ENCODE assay signal across 1 cellular context in genomic region chr9:136545966-136546696, GRCh38.
TF ChIP-seq lines count a peak whose summit lies in the region.

NOTCH1 (minus strand) TSS chr9:136546048; CDS start chr9:136545786, 262 bp downstream.

TF ChIP-seq in K562, 482 proteins besides CTCF, POLR2A, EP300 and RAD21 (continued from another document):
- TF ChIP-seq, protein P1, sequence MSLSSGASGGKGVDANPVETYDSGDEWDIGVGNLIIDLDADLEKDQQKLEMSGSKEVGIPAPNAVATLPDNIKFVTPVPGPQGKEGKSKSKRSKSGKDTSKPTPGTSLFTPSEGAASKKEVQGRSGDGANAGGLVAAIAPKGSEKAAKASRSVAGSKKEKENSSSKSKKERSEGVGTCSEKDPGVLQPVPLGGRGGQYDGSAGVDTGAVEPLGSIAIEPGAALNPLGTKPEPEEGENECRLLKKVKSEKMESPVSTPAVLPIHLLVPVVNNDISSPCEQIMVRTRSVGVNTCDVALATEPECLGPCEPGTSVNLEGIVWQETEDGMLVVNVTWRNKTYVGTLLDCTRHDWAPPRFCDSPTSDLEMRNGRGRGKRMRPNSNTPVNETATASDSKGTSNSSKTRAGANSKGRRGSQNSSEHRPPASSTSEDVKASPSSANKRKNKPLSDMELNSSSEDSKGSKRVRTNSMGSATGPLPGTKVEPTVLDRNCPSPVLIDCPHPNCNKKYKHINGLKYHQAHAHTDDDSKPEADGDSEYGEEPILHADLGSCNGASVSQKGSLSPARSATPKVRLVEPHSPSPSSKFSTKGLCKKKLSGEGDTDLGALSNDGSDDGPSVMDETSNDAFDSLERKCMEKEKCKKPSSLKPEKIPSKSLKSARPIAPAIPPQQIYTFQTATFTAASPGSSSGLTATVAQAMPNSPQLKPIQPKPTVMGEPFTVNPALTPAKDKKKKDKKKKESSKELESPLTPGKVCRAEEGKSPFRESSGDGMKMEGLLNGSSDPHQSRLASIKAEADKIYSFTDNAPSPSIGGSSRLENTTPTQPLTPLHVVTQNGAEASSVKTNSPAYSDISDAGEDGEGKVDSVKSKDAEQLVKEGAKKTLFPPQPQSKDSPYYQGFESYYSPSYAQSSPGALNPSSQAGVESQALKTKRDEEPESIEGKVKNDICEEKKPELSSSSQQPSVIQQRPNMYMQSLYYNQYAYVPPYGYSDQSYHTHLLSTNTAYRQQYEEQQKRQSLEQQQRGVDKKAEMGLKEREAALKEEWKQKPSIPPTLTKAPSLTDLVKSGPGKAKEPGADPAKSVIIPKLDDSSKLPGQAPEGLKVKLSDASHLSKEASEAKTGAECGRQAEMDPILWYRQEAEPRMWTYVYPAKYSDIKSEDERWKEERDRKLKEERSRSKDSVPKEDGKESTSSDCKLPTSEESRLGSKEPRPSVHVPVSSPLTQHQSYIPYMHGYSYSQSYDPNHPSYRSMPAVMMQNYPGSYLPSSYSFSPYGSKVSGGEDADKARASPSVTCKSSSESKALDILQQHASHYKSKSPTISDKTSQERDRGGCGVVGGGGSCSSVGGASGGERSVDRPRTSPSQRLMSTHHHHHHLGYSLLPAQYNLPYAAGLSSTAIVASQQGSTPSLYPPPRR (CRISPR knock-in tag; IDR thresholded peaks at IDR 0.05; ENCODE audit: borderline replicate concordance) = no peak
- TF ChIP-seq ZNF75A (CRISPR knock-in tag; IDR thresholded peaks at IDR 0.05) (no peak), RNF2 (IDR thresholded peaks at IDR 0.05) (no peak), PHF8 (IDR thresholded peaks at IDR 0.05; ENCODE audit: borderline replicate concordance, low read length) (peak; percentile 53; the same call in 1 of the 2 replicates), ETV1 (tag; conservative IDR thresholded peaks at IDR 0.05; ENCODE audit: low read depth) (peak; percentile 25; the same call in 1 of the 2 replicates), SIN3A (IDR thresholded peaks at IDR 0.05; ENCODE audit: borderline replicate concordance in 2 of 2, control insufficient read depth in 1 of 2, low read depth in 2 of 2, low read length in 2 of 2) (peak in 1 of 2 experiments; percentile 15; a peak in 1 of 4 replicates), ZNF133 (CRISPR knock-in tag; IDR thresholded peaks at IDR 0.05) (no peak), ZBTB9 (CRISPR knock-in tag; IDR thresholded peaks at IDR 0.05) (peak; percentile 70; the same call in 1 of the 2 replicates), ZKSCAN8 (CRISPR knock-in tag; IDR thresholded peaks at IDR 0.05) (no peak), CHD2 (IDR thresholded peaks at IDR 0.05; ENCODE audit: low read depth, low read length) (peak; percentile 57; the same call in 1 of the 2 replicates), ESRRA (IDR thresholded peaks at IDR 0.05; ENCODE audit: borderline replicate concordance, low read depth) (0 out of 2 replicates have a peak, but pooled peaks have one; percentile 21), ARNT (IDR thresholded peaks at IDR 0.05) (no peak), ZNF395 (CRISPR knock-in tag; IDR thresholded peaks at IDR 0.05) (0 out of 2 replicates have a peak, but pooled peaks have one; percentile 54), ZNF316 (IDR thresholded peaks at IDR 0.05) (no peak), CTBP1 (IDR thresholded peaks at IDR 0.05; ENCODE audit: borderline replicate concordance) (peak; percentile 80), DDX20 (tag; IDR thresholded peaks at IDR 0.05; ENCODE audit: low read depth) (no peak), ZNF311 (CRISPR knock-in tag; IDR thresholded peaks at IDR 0.05) (no peak), GATAD2A (IDR thresholded peaks at IDR 0.05) (0 out of 2 replicates have a peak, but pooled peaks have one; percentile 60), ZNF766 (CRISPR knock-in tag; conservative IDR thresholded peaks at IDR 0.05) (peak; percentile 59; the same call in 1 of the 2 replicates), CBFA2T3 (IDR thresholded peaks at IDR 0.05) (peak; percentile 3; the same call in 1 of the 2 replicates), E2F4 (CRISPR knock-in tag; IDR thresholded peaks at IDR 0.05; ENCODE audit: low read depth) (no peak), MAX (CRISPR knock-in tag; IDR thresholded peaks at IDR 0.05) (no peak), CREM (IDR thresholded peaks at IDR 0.05; ENCODE audit: low read depth) (peak; percentile 62), ZNF518B (CRISPR knock-in tag; IDR thresholded peaks at IDR 0.05) (no peak), BRD4 (IDR thresholded peaks at IDR 0.05) (peak; percentile 32; the same call in 1 of the 2 replicates), BRF2 (IDR thresholded peaks at IDR 0.05; ENCODE audit: borderline replicate concordance, insufficient read depth, insufficient read length) (no peak), TAF1 (IDR thresholded peaks at IDR 0.05; ENCODE audit: control insufficient read depth, extremely low read depth, insufficient read depth, low read length, severe bottlenecking) (peak; percentile 76), CREBBP (IDR thresholded peaks at IDR 0.05; ENCODE audit: low read depth, low read length) (no peak), CBX2 (IDR thresholded peaks at IDR 0.05; ENCODE audit: insufficient read depth, low read length, poor library complexity, severe bottlenecking) (no peak), MCM3 (IDR thresholded peaks at IDR 0.05) (no peak), RBM22 (IDR thresholded peaks at IDR 0.05; ENCODE audit: low read depth, low read length, poor library complexity, severe bottlenecking) (no peak), TEAD2 (tag; IDR thresholded peaks at IDR 0.05) (no peak)
- TF ChIP-seq, protein P2, sequence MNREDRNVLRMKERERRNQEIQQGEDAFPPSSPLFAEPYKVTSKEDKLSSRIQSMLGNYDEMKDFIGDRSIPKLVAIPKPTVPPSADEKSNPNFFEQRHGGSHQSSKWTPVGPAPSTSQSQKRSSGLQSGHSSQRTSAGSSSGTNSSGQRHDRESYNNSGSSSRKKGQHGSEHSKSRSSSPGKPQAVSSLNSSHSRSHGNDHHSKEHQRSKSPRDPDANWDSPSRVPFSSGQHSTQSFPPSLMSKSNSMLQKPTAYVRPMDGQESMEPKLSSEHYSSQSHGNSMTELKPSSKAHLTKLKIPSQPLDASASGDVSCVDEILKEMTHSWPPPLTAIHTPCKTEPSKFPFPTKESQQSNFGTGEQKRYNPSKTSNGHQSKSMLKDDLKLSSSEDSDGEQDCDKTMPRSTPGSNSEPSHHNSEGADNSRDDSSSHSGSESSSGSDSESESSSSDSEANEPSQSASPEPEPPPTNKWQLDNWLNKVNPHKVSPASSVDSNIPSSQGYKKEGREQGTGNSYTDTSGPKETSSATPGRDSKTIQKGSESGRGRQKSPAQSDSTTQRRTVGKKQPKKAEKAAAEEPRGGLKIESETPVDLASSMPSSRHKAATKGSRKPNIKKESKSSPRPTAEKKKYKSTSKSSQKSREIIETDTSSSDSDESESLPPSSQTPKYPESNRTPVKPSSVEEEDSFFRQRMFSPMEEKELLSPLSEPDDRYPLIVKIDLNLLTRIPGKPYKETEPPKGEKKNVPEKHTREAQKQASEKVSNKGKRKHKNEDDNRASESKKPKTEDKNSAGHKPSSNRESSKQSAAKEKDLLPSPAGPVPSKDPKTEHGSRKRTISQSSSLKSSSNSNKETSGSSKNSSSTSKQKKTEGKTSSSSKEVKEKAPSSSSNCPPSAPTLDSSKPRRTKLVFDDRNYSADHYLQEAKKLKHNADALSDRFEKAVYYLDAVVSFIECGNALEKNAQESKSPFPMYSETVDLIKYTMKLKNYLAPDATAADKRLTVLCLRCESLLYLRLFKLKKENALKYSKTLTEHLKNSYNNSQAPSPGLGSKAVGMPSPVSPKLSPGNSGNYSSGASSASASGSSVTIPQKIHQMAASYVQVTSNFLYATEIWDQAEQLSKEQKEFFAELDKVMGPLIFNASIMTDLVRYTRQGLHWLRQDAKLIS (CRISPR knock-in tag; IDR thresholded peaks at IDR 0.05) = peak; percentile 63; the same call in 1 of the 2 replicates
- TF ChIP-seq, protein P3, sequence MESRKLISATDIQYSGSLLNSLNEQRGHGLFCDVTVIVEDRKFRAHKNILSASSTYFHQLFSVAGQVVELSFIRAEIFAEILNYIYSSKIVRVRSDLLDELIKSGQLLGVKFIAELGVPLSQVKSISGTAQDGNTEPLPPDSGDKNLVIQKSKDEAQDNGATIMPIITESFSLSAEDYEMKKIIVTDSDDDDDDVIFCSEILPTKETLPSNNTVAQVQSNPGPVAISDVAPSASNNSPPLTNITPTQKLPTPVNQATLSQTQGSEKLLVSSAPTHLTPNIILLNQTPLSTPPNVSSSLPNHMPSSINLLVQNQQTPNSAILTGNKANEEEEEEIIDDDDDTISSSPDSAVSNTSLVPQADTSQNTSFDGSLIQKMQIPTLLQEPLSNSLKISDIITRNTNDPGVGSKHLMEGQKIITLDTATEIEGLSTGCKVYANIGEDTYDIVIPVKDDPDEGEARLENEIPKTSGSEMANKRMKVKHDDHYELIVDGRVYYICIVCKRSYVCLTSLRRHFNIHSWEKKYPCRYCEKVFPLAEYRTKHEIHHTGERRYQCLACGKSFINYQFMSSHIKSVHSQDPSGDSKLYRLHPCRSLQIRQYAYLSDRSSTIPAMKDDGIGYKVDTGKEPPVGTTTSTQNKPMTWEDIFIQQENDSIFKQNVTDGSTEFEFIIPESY (CRISPR knock-in tag; IDR thresholded peaks at IDR 0.05) = no peak
- TF ChIP-seq, protein P4, sequence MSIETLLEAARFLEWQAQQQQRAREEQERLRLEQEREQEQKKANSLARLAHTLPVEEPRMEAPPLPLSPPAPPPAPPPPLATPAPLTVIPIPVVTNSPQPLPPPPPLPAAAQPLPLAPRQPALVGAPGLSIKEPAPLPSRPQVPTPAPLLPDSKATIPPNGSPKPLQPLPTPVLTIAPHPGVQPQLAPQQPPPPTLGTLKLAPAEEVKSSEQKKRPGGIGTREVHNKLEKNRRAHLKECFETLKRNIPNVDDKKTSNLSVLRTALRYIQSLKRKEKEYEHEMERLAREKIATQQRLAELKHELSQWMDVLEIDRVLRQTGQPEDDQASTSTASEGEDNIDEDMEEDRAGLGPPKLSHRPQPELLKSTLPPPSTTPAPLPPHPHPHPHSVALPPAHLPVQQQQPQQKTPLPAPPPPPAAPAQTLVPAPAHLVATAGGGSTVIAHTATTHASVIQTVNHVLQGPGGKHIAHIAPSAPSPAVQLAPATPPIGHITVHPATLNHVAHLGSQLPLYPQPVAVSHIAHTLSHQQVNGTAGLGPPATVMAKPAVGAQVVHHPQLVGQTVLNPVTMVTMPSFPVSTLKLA (conservative IDR thresholded peaks at IDR 0.05) = peak in 1 of 2 experiments; percentile 67; a peak in 2 of 4 replicates
